ENCODE assay signal across 8 cellular contexts in the genomic region with DNA sequence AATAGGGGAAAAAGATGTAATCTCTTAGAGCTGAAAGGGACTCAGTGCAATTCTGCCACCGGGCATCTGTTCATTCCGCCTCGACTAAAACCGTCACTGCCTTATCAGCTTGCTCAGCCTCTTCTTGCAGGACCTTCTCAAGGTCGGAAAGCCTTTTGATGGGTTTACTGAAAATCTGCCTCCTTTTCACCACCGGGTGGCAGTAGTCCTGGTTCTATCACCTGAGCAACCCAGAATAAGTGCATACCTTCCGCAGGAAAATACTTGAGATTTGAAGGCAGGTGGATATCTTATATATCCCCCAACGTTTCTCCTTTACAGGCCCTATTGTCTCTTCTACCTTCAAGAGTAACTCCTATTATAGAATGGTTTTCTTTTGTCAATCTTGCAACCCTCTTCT.
DNase-seq lines count a peak whose midpoint lies in the region; ATAC-seq and TF ChIP-seq lines count a peak whose summit lies in the region.

No MANE protein-coding gene starts in this region.

- no peaks in the 10 kb centered on the region for H3K79me2 ChIP-seq in smooth muscle cell (ENCODE audit: low read depth)

- H4K20me1 ChIP-seq in smooth muscle cell (ENCODE audit: low read depth), result no peaks in the 10 kb centered on the region

- intact Hi-C loops in esophagus muscularis mucosa (cut with DNase I), result no loop called here

- H3K4me3 ChIP-seq in esophagus muscularis mucosa (no peak overlapping the region), smooth muscle cell (no peak overlapping the region)

- H3K36me3 ChIP-seq in esophagus muscularis mucosa (no peaks in the 10 kb centered on the region), smooth muscle cell (ENCODE audit: low read depth) (no peaks in the 10 kb centered on the region)

- H3K27me3 ChIP-seq in esophagus muscularis mucosa (no peaks in the 10 kb centered on the region), smooth muscle cell (ENCODE audit: low read depth) (peaks cover 5% of the 10 kb centered on the region)

- H3K9me3 ChIP-seq in esophagus muscularis mucosa, result no peaks in the 10 kb centered on the region
- H3K9me3 ChIP-seq in smooth muscle cell (replicated peaks; ENCODE audit: low read depth), result no peaks in the 10 kb centered on the region

- H3K27ac ChIP-seq in esophagus muscularis mucosa (replicated peaks in 1 of 4), result no peak overlapping the region
- H3K27ac ChIP-seq in smooth muscle cell (ENCODE audit: low read depth), result no peak overlapping the region

- no peak overlapping the region for H3K4me2 ChIP-seq in smooth muscle cell

- 19% methylated on average over 8 of the region's 8 CpGs for WGBS in esophagus muscularis mucosa
- 19% methylated on average over 8 of the region's 8 CpGs for WGBS in smooth muscle cell (ENCODE audit: low lambda C conversion rate)

- ATAC-seq in HG02885 (IDR thresholded peaks at IDR 0.05; ENCODE audit: poor library complexity, unreplicated experiment) (peak; percentile 82), HG03045 (IDR thresholded peaks at IDR 0.05; ENCODE audit: unreplicated experiment) (no peak)

- no peaks in the 10 kb centered on the region for H3F3A ChIP-seq in smooth muscle cell (ENCODE audit: low read depth)

- no peak for TF ChIP-seq POLR2A in esophagus muscularis mucosa (IDR thresholded peaks at IDR 0.05; ENCODE audit: low read depth)

- no peak for TF ChIP-seq EP300 in esophagus muscularis mucosa (IDR thresholded peaks at IDR 0.05)

- no peak overlapping the region for H3K9ac ChIP-seq in smooth muscle cell (ENCODE audit: low read depth)

- H2AFZ ChIP-seq in smooth muscle cell (ENCODE audit: low read depth), result no peak overlapping the region

- DNase-seq in NCI-H345 (lab: John Stamatoyannopoulos, UW), result peak; percentile 21
- DNase-seq in NCI-H345 treated with DMSO at 0.1 percent for 48 hours (lab: John Stamatoyannopoulos, UW; ENCODE audit: unreplicated experiment), result no peak
- peak; percentile 29 for DNase-seq in SW480 (ENCODE audit: low spot score)
- DNase-seq in esophagus muscularis mucosa (ENCODE audit: extremely low spot score), result no peak
- no peak for DNase-seq in smooth muscle cell (lab: John Stamatoyannopoulos, UW; ENCODE audit: unreplicated experiment)
- DNase-seq in foreskin melanocyte, result no peak

- H3K4me1 ChIP-seq in esophagus muscularis mucosa (no peaks in the 10 kb centered on the region), smooth muscle cell (ENCODE audit: low read depth) (no peaks in the 10 kb centered on the region)

- peak in 2 of 3 experiments; percentile 11 to 21 for TF ChIP-seq CTCF in esophagus muscularis mucosa (IDR thresholded peaks at IDR 0.05)
- TF ChIP-seq CTCF in smooth muscle cell (IDR thresholded peaks at IDR 0.05; ENCODE audit: borderline replicate concordance, insufficient read depth, poor library complexity, severe bottlenecking), result peak; percentile 41

Comparison
In these comparisons a context has a peak if more than half of its experiments do, and no peak if none do; other contexts are left out.
1. DNase-seq: peak in NCI-H345 (single experiment) and SW480 (single experiment); none in NCI-H345 treated with DMSO at 0.1 percent for 48 hours (single experiment), esophagus muscularis mucosa (single experiment), smooth muscle cell (single experiment) and foreskin melanocyte (single experiment).